Comparison of ENCODE assay signal across 17 cellular contexts in the genomic region with DNA sequence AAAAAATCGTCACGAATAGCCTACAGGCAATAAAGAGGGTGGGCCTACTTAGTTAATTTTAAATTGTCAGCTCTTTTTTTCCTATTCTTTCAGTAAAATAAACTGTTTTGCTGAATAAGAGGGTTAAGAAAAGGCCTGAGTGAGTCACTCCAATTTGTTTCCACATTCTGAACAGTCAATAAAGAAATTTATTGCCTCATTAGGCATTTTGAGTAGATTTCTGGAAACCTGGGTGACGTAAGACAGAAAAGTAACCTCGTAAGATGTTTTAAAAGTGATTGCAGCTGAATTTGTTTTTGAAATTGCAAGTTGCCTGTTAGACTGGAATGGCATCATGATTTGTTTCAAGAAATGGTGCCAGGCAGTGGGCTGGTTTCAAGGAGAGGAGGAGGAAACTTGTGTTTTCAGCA.
DNase-seq lines count a peak whose midpoint lies in the region; ATAC-seq, FAIRE-seq and TF ChIP-seq lines count a peak whose summit lies in the region.
"Had no signal": no experiment of that assay in that cellular context is flagged by ENCODE, and none has a peak within 500 bp of the region (broad histone marks: within the 10 kb centered on the region; RNA-seq: fewer than 3 reads in every experiment).

No MANE protein-coding gene starts in this region.

- H3K4me3 ChIP-seq in HepG2 (replicated peaks in 1 of 3; ENCODE audit: insufficient read depth in 1 of 3, low read depth in 2 of 3, low read length in 3 of 3) (no peak overlapping the region), right lobe of liver (no peak overlapping the region), dorsolateral prefrontal cortex (peak overlapping the region in 34 of 59 donors; percentile 1 to 47 (median 22)), tibial nerve (no peak overlapping the region)
- H3K4me3 ChIP-seq: coronary artery, gastrocnemius medialis, GM12878, thoracic aorta had no signal

- no peak overlapping the region for H3K9ac ChIP-seq in HepG2 (ENCODE audit: insufficient read depth, low read depth, low read length)

- H3K9me3 ChIP-seq in HepG2 (ENCODE audit: low read length) (no peaks in the 10 kb centered on the region), right lobe of liver (no peaks in the 10 kb centered on the region), tibial nerve (no peaks in the 10 kb centered on the region)
- H3K9me3 ChIP-seq: gastrocnemius medialis, thoracic aorta had no signal

- H3K4me1 ChIP-seq in HepG2 (ENCODE audit: insufficient read depth, low read length), result no peaks in the 10 kb centered on the region
- no peaks in the 10 kb centered on the region for H3K4me1 ChIP-seq in right lobe of liver
- H3K4me1 ChIP-seq in tibial nerve, result peaks cover 0 to 12% (median 0%) of the 10 kb centered on the region in 4 donors
- H3K4me1 ChIP-seq: gastrocnemius medialis had no signal

- H3K27ac ChIP-seq in HepG2 (ENCODE audit: extremely low read length, insufficient read depth, low read length) (no peak overlapping the region), right lobe of liver (no peak overlapping the region), dorsolateral prefrontal cortex (peak overlapping the region in 53 of 59 donors; percentile 3 to 89 (median 63)), tibial nerve (peak overlapping the region in 2 of 4 donors; percentile 21 to 27)
- H3K27ac ChIP-seq: thoracic aorta had no signal

- no peak for TF ChIP-seq RAD21 in HepG2 (CRISPR knock-in tag; IDR thresholded peaks at IDR 0.05)

- no TSS peak for BruUV-seq in HepG2 (replicated peaks; lab: Mats Ljungman, UMichigan)

- H3K79me2 ChIP-seq in HepG2 (ENCODE audit: insufficient read depth, low read length), result no peaks in the 10 kb centered on the region

- no peak for TF ChIP-seq CTCF in HepG2 (CRISPR knock-in tag; IDR thresholded peaks at IDR 0.05)
- no peak for TF ChIP-seq CTCF in right lobe of liver (IDR thresholded peaks at IDR 0.05)
- no peak for TF ChIP-seq CTCF in dorsolateral prefrontal cortex (IDR thresholded peaks at IDR 0.05 in 54 of 56, conservative IDR thresholded peaks at IDR 0.05 in 2 of 56; ENCODE audit: low read depth in 1 of 56, partially characterized antibody in 56 of 56)
- TF ChIP-seq CTCF in nephron progenitor cell (IDR thresholded peaks at IDR 0.05), result no peak
- TF ChIP-seq CTCF in GM13977 (IDR thresholded peaks at IDR 0.05; ENCODE audit: extremely low read depth, insufficient read depth, missing control alignments), result no peak
- no peak for TF ChIP-seq CTCF in tibial nerve (IDR thresholded peaks at IDR 0.05)
- TF ChIP-seq CTCF in GM10266 (IDR thresholded peaks at IDR 0.05; ENCODE audit: control insufficient read depth, insufficient read depth, low read depth, missing control alignments), result no peak

- CTCF ChIA-PET in HepG2 (lab: Yijun Ruan, JAX; ENCODE audit: low intra/inter-chr PET ratio, low total read pairs), result no interaction called here

- H3K36me3 Mint-ChIP-seq in nephron progenitor cell (ENCODE audit: low read depth), result peaks cover 5% of the 10 kb centered on the region
- H3K36me3 Mint-ChIP-seq: activated naive CD8-positive, alpha-beta T cell treated with anti-CD3 and anti-CD28 coated beads, Interleukin-2, amount 10 ng/mL, durations not matched to agents 7 days and 5 days had no signal

- WGBS in HepG2 (ENCODE audit: low lambda C conversion rate), result 9% methylated on average over 4 of the region's 4 CpGs
- WGBS in right lobe of liver (ENCODE audit: insufficient coverage, low coverage, low lambda C conversion rate, missing lambda C conversion rate), result 79% methylated on average over 4 of the region's 4 CpGs
- 47 to 55% methylated on average over 4 of the region's 4 CpGs for WGBS in tibial nerve, 2 donors

- no peak for ATAC-seq in HepG2
- no peak for ATAC-seq in right lobe of liver
- ATAC-seq: gastrocnemius medialis, GM12878 had no signal

- H3K36me3 ChIP-seq in HepG2 (replicated peaks in 1 of 2; ENCODE audit: control insufficient read depth in 1 of 2, insufficient read depth in 2 of 2, low read length in 2 of 2) (no peaks in the 10 kb centered on the region), right lobe of liver (no peaks in the 10 kb centered on the region), tibial nerve (no peaks in the 10 kb centered on the region)
- H3K36me3 ChIP-seq: gastrocnemius medialis, thoracic aorta had no signal

- intact Hi-C loops in HepG2 (cut with micrococcal nuclease; ENCODE audit: unreplicated experiment) (no loop called here), right lobe of liver (cut with DNase I) (no loop called here), dorsolateral prefrontal cortex (cut with DNase I) (no loop called here)

- H3K27me3 ChIP-seq in HepG2 (ENCODE audit: control insufficient read depth in 1 of 2, insufficient read depth in 2 of 2, low read length in 2 of 2) (no peaks in the 10 kb centered on the region), right lobe of liver (no peaks in the 10 kb centered on the region), dorsolateral prefrontal cortex (no peaks in the 10 kb centered on the region), tibial nerve (no peaks in the 10 kb centered on the region)
- H3K27me3 ChIP-seq: gastrocnemius medialis had no signal

- peaks cover 7% of the 10 kb centered on the region for H3K9me3 Mint-ChIP-seq in nephron progenitor cell
- H3K9me3 Mint-ChIP-seq: activated naive CD8-positive, alpha-beta T cell treated with anti-CD3 and anti-CD28 coated beads, Interleukin-2, amount 10 ng/mL, durations not matched to agents 7 days and 5 days had no signal

- no peaks in the 10 kb centered on the region for H4K20me1 ChIP-seq in HepG2 (ENCODE audit: insufficient read depth, low read length)

- TF ChIP-seq EP300 in HepG2 (IDR thresholded peaks at IDR 0.05; ENCODE audit: low read depth in 2 of 2, low read length in 2 of 2) (no peak), HepG2 (CRISPR knock-in tag; IDR thresholded peaks at IDR 0.05; ENCODE audit: borderline replicate concordance) (no peak), tibial nerve (IDR thresholded peaks at IDR 0.05) (peak in 1 of 2 donors; percentile 22)

- peak overlapping the region; percentile 7 for H3K27ac Mint-ChIP-seq in nephron progenitor cell
- H3K27ac Mint-ChIP-seq: activated B cell treated with CpG ODN at 0.5 μM for 24 hours; activated naive CD8-positive, alpha-beta T cell treated with anti-CD3 and anti-CD28 coated beads, Interleukin-2, amount 10 ng/mL, durations not matched to agents 7 days and 5 days had no signal

- POLR2A ChIA-PET in HepG2 (lab: Yijun Ruan, JAX), result no interaction called here

- no peak overlapping the region for H3K4me2 ChIP-seq in HepG2 (ENCODE audit: low read depth, low read length)

- in situ Hi-C loops in HepG2 (cut with HindIII; ENCODE audit: extremely low pct_ligation_motif_present, low pct_unique_long_range_greater_than_20kb), result no loop called here
- in situ Hi-C loops in GM13977 (cut with MboI; ENCODE audit: low pct_unique_long_range_greater_than_20kb, low sequenced_read_pairs, unreplicated experiment), result no loop called here

- H3K4me3 Mint-ChIP-seq in nephron progenitor cell, result no peak overlapping the region
- H3K4me3 Mint-ChIP-seq: activated B cell treated with CpG ODN at 0.5 μM for 24 hours; activated naive CD8-positive, alpha-beta T cell treated with anti-CD3 and anti-CD28 coated beads, Interleukin-2, amount 10 ng/mL, durations not matched to agents 7 days and 5 days had no signal

- no peak for TF ChIP-seq POLR2A in HepG2 (IDR thresholded peaks at IDR 0.05; ENCODE audit: insufficient read depth in 1 of 2, low read depth in 2 of 2, low read length in 2 of 2)
- no peak for TF ChIP-seq POLR2A in right lobe of liver (IDR thresholded peaks at IDR 0.05)
- no peak for TF ChIP-seq POLR2A in tibial nerve (IDR thresholded peaks at IDR 0.05)

- FAIRE-seq in HepG2 (lab: Jason Lieb, UNC), result no peak
- FAIRE-seq: GM12878, keratinocyte had no signal

- no peak overlapping the region for H2AFZ ChIP-seq in HepG2 (ENCODE audit: low read length)

- no peak for DNase-seq in HepG2 (ENCODE audit: low spot score)
- DNase-seq in right lobe of liver, result no peak
- no peak for DNase-seq in dorsolateral prefrontal cortex
- no peak for DNase-seq in nephron progenitor cell
- no peak for DNase-seq in iPS-NIHi7 (ENCODE audit: extremely low spot score)
- no peak for DNase-seq in GM13977 (ENCODE audit: low spot score)
- no peak for DNase-seq in tibial nerve (ENCODE audit: low spot score in 2 of 2)
- no peak for DNase-seq in GM10266 (ENCODE audit: extremely low spot score)
- DNase-seq: ACHN; activated B cell treated with CpG ODN at 0.5 μM for 24 hours; activated naive CD8-positive, alpha-beta T cell treated with anti-CD3 and anti-CD28 coated beads, Interleukin-2, amount 10 ng/mL, durations not matched to agents 7 days and 5 days; gastrocnemius medialis; NCI-H2171 treated with DMSO at 0.1 percent for 48 hours had no signal

- peaks cover 8% of the 10 kb centered on the region for H3K4me1 Mint-ChIP-seq in nephron progenitor cell
- H3K4me1 Mint-ChIP-seq: activated B cell treated with CpG ODN at 0.5 μM for 24 hours; activated naive CD8-positive, alpha-beta T cell treated with anti-CD3 and anti-CD28 coated beads, Interleukin-2, amount 10 ng/mL, durations not matched to agents 7 days and 5 days had no signal

- no peaks in the 10 kb centered on the region for H3K27me3 Mint-ChIP-seq in nephron progenitor cell (ENCODE audit: low read depth, poor library complexity)
- H3K27me3 Mint-ChIP-seq: activated B cell treated with CpG ODN at 0.5 μM for 24 hours; activated naive CD8-positive, alpha-beta T cell treated with anti-CD3 and anti-CD28 coated beads, Interleukin-2, amount 10 ng/mL, durations not matched to agents 7 days and 5 days had no signal

TF ChIP-seq in HepG2, 621 proteins besides CTCF, POLR2A, EP300 and RAD21:
- no peak for TF ChIP-seq HOXD1 (CRISPR knock-in tag; IDR thresholded peaks at IDR 0.05)
- TF ChIP-seq ZSCAN31 (CRISPR knock-in tag; IDR thresholded peaks at IDR 0.05; ENCODE audit: low read depth), result no peak
- TF ChIP-seq CREB1 (IDR thresholded peaks at IDR 0.05), result 0 out of 2 replicates have a peak, but pooled peaks have one; percentile 9
- no peak for TF ChIP-seq CREB1 (CRISPR knock-in tag; IDR thresholded peaks at IDR 0.05)

Comparison
In these comparisons a context has a peak if more than half of its experiments do, and no peak if none do; other contexts are left out.
1. H3K27ac ChIP-seq: peak in dorsolateral prefrontal cortex (53 of 59); none in HepG2 (single experiment) and right lobe of liver (0 of 3).
2. H3K4me3 ChIP-seq: peak in dorsolateral prefrontal cortex (34 of 59); none in HepG2 (0 of 3), right lobe of liver (0 of 3) and tibial nerve (0 of 4).